In genomic region chr2:16660039-16660619, GRCh38 we compare ENCODE assay signal across 29 cellular contexts. TPM values are rescaled to one million over a fixed set of nuclear protein-coding genes. Genes with fewer than 3 reads are reported as not detected.
DNase-seq lines count a peak whose midpoint lies in the region; ATAC-seq and TF ChIP-seq lines count a peak whose summit lies in the region.
"Had no signal": no experiment of that assay in that cellular context is flagged by ENCODE, and none has a peak within 500 bp of the region (broad histone marks: within the 10 kb centered on the region; RNA-seq: fewer than 3 reads in every experiment).

No MANE protein-coding gene starts in this region.

- intact Hi-C loops in CD14-positive monocyte (cut with micrococcal nuclease): loop anchor here (5.0 kb wide), 2 partner anchors 33 to 52 kb away; no protein-coding TSS in a partner anchor
- intact Hi-C loops in esophagus muscularis mucosa (cut with DNase I): no loop called here
- intact Hi-C loops in gastrocnemius medialis (cut with DNase I; ENCODE audit: low total_unique reads): loop anchor here (5.0 kb wide), 1 partner anchor 33 kb away; no protein-coding TSS in a partner anchor

- peaks cover 0 to 2% (median 0%) of the 10 kb centered on the region in 7 donors for H3K9me3 Mint-ChIP-seq in CD14-positive monocyte
- H3K9me3 Mint-ChIP-seq: activated naive CD8-positive, alpha-beta T cell treated with anti-CD3 and anti-CD28 coated beads, Interleukin-2, amount 10 ng/mL, durations not matched to agents 7 days and 5 days; GM23338; type B pancreatic cell had no signal

- TF ChIP-seq EP300 in esophagus muscularis mucosa (IDR thresholded peaks at IDR 0.05): no peak

- H3K9me3 ChIP-seq in esophagus muscularis mucosa (no peaks in the 10 kb centered on the region), gastrocnemius medialis (no peaks in the 10 kb centered on the region)

- H3K27me3 ChIP-seq in esophagus muscularis mucosa (no peaks in the 10 kb centered on the region), gastrocnemius medialis (no peaks in the 10 kb centered on the region), H7 (ENCODE audit: control insufficient read depth, insufficient read depth, low read length) (peaks cover 8% of the 10 kb centered on the region)

- H3K36me3 Mint-ChIP-seq in CD14-positive monocyte: peaks cover 67 to 71% of the 10 kb centered on the region in 2 donors
- H3K36me3 Mint-ChIP-seq: activated naive CD8-positive, alpha-beta T cell treated with anti-CD3 and anti-CD28 coated beads, Interleukin-2, amount 10 ng/mL, durations not matched to agents 7 days and 5 days had no signal

- peak overlapping the region; percentile 64 to 99 (median 98) for H3K27ac Mint-ChIP-seq in CD14-positive monocyte
- H3K27ac Mint-ChIP-seq: activated naive CD8-positive, alpha-beta T cell treated with anti-CD3 and anti-CD28 coated beads, Interleukin-2, amount 10 ng/mL, durations not matched to agents 7 days and 5 days; GM23338; HFFc6; type B pancreatic cell had no signal

- H3K4me3 Mint-ChIP-seq in CD14-positive monocyte: peak overlapping the region; percentile 21 to 35
- H3K4me3 Mint-ChIP-seq: activated naive CD8-positive, alpha-beta T cell treated with anti-CD3 and anti-CD28 coated beads, Interleukin-2, amount 10 ng/mL, durations not matched to agents 7 days and 5 days; GM23338; HFFc6; type B pancreatic cell had no signal

- TF ChIP-seq POLR2A in esophagus muscularis mucosa (IDR thresholded peaks at IDR 0.05; ENCODE audit: low read depth) (no peak), gastrocnemius medialis (IDR thresholded peaks at IDR 0.05) (no peak)

- TF ChIP-seq CTCF in CD14-positive monocyte (IDR thresholded peaks at IDR 0.05): no peak
- TF ChIP-seq CTCF in esophagus muscularis mucosa (IDR thresholded peaks at IDR 0.05): no peak
- no peak for TF ChIP-seq CTCF in gastrocnemius medialis (IDR thresholded peaks at IDR 0.05 in 4 of 5, conservative IDR thresholded peaks at IDR 0.05 in 1 of 5)

- H3K27me3 Mint-ChIP-seq in CD14-positive monocyte (ENCODE audit: low read depth in 3 of 3): peaks cover 0 to 5% (median 2%) of the 10 kb centered on the region in 3 donors

- DNase-seq in CD14-positive monocyte (ENCODE audit: low spot score) (no peak), MV-4-11 (lab: John Stamatoyannopoulos, UW) (peak; percentile 35), esophagus muscularis mucosa (ENCODE audit: extremely low spot score) (peak; percentile 78), gastrocnemius medialis (peak in 1 of 2 donors; percentile 23), activated gamma-delta T cell treated with Interleukin-2 at 50 U/mL for 16 hours (no peak), H7 (no peak)
- no peak for DNase-seq in activated naive CD4-positive, alpha-beta T cell (lab: John Stamatoyannopoulos, UW)
- DNase-seq: activated CD4-positive, alpha-beta T cell treated with anti-CD3 and anti-CD28 coated beads for 4 hours; activated CD8-positive, alpha-beta memory T cell treated with anti-CD3 and anti-CD28 coated beads for 24 hours; activated effector memory CD4-positive, alpha-beta T cell treated with anti-CD3 and anti-CD28 coated beads, Interleukin-2, amount 50 U/mL, for 16 hours; activated naive CD8-positive, alpha-beta T cell treated with anti-CD3 and anti-CD28 coated beads, Interleukin-2, amount 10 ng/mL, durations not matched to agents 7 days and 5 days; aorta; C1 segment of cervical spinal cord; Calu3; DMS79; effector memory CD4-positive, alpha-beta T cell; HFFc6; NCI-H1105 treated with DMSO at 0.1 percent for 48 hours; NCI-H187 treated with DMSO at 0.1 percent for 48 hours; NCI-H524; NK-92 treated with Interleukin-12 subunit alpha and Interleukin-12 subunit beta, amount 100 ng/mL, for 24 hours; posterior cingulate gyrus; right cardiac atrium; stimulated activated CD4-positive, alpha-beta T cell treated with anti-CD3 and anti-CD28 coated beads, Interleukin-2, amount 100 ng/mL, for 24 hours; SW 1271 had no signal

- H3K36me3 ChIP-seq in esophagus muscularis mucosa: no peaks in the 10 kb centered on the region
- H3K36me3 ChIP-seq in gastrocnemius medialis: no peaks in the 10 kb centered on the region
- H3K36me3 ChIP-seq in H7 (replicated peaks; ENCODE audit: control insufficient read depth, insufficient read depth, low read length): no peaks in the 10 kb centered on the region

- peaks cover 44 to 90% (median 90%) of the 10 kb centered on the region in 4 donors for H3K4me1 ChIP-seq in esophagus muscularis mucosa
- peaks cover 67 to 74% of the 10 kb centered on the region in 2 donors for H3K4me1 ChIP-seq in gastrocnemius medialis

- H3K4me3 ChIP-seq in esophagus muscularis mucosa: no peak overlapping the region
- no peak overlapping the region for H3K4me3 ChIP-seq in gastrocnemius medialis
- H3K4me3 ChIP-seq in H7 (ENCODE audit: insufficient read depth, low read depth, low read length): no peak overlapping the region
- H3K4me3 ChIP-seq: GM23338, smooth muscle cell had no signal

- 69% methylated on average over 4 of the region's 6 CpGs for WGBS in esophagus muscularis mucosa

- H3K4me1 Mint-ChIP-seq in CD14-positive monocyte: peaks cover 90% of the 10 kb centered on the region
- H3K4me1 Mint-ChIP-seq: activated naive CD8-positive, alpha-beta T cell treated with anti-CD3 and anti-CD28 coated beads, Interleukin-2, amount 10 ng/mL, durations not matched to agents 7 days and 5 days had no signal

- ATAC-seq in gastrocnemius medialis (no peak), HG03521 (IDR thresholded peaks at IDR 0.05; ENCODE audit: unreplicated experiment) (no peak)
- ATAC-seq: GM23338, right cardiac atrium had no signal

- in situ Hi-C loops in gastrocnemius medialis (cut with MboI; ENCODE audit: low sequenced_read_pairs in 4 of 4): no loop called here

- H3K27ac ChIP-seq in esophagus muscularis mucosa (replicated peaks in 1 of 4) (no peak overlapping the region), gastrocnemius medialis (peak overlapping the region in 3 of 4 donors; percentile 31 to 88 (median 82))

RNA-seq across cellular contexts. Expression of gene CYRIA, which starts 5.5 kb away (rescaled TPM):
- 100 to 1,000 TPM in 1 of 2 donors, 10 to 100 TPM in 1; 72.4 to 101 TPM for polyA plus RNA-seq in CD14-positive monocyte
- 10 to 100 TPM; 10.3 to 13.3 (median 11.2) TPM for total RNA-seq in esophagus muscularis mucosa
- 1 to 10 TPM; 3.3 to 8.0 (median 4.5) TPM for total RNA-seq in gastrocnemius medialis
- 1.5 and 1.7 TPM in 2 replicates for total RNA-seq in H7 (2014; rRNA removed; shearing (Covaris generic))
- total RNA-seq: HFFc6 had no signal

Comparison
In these comparisons a context has a peak if more than half of its experiments do, and no peak if none do; other contexts are left out.
1. DNase-seq: peak in MV-4-11 (single experiment) and esophagus muscularis mucosa (single experiment); none in CD14-positive monocyte (single experiment), activated naive CD4-positive, alpha-beta T cell (0 of 4), activated gamma-delta T cell treated with Interleukin-2 at 50 U/mL for 16 hours (single experiment) and H7 (single experiment).
2. H3K27ac ChIP-seq: peak in gastrocnemius medialis (3 of 4); none in esophagus muscularis mucosa (0 of 4).